In the genomic region with DNA sequence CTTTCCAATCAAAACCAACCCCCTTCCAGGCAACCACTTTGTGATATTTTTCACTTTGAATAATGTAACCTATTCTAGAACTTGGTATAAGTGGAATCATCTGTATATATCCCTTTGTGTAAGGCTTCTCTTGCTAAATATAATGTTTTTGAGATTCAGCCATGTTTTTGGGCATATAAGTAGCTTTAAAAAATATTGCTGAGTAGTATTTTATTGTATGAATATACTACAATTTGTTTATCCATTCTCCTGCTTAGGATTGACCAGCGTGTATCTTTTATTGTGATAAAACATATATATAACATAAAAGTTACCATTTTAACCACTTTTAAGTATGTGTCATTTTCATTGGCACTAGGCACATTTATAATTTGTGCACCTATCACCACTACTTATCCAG, we compare ENCODE assay signal across 3 cellular contexts.
TF ChIP-seq lines count a peak whose summit lies in the region.

No MANE protein-coding gene starts in this region.

TF ChIP-seq in HepG2, 621 proteins besides CTCF, POLR2A, EP300 and RAD21:
- TF ChIP-seq, protein P1, sequence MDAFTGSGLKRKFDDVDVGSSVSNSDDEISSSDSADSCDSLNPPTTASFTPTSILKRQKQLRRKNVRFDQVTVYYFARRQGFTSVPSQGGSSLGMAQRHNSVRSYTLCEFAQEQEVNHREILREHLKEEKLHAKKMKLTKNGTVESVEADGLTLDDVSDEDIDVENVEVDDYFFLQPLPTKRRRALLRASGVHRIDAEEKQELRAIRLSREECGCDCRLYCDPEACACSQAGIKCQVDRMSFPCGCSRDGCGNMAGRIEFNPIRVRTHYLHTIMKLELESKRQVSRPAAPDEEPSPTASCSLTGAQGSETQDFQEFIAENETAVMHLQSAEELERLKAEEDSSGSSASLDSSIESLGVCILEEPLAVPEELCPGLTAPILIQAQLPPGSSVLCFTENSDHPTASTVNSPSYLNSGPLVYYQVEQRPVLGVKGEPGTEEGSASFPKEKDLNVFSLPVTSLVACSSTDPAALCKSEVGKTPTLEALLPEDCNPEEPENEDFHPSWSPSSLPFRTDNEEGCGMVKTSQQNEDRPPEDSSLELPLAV (CRISPR knock-in tag; conservative IDR thresholded peaks at IDR 0.05; ENCODE audit: low read depth), result no peak
- TF ChIP-seq MAFF (IDR thresholded peaks at IDR 0.05; ENCODE audit: low read depth, low read length) (peak; percentile 55; the same call in 1 of the 2 replicates), MAFK (conservative IDR thresholded peaks at IDR 0.05 in 1 of 2, IDR thresholded peaks at IDR 0.05 in 1 of 2; ENCODE audit: low read length in 2 of 2) (peak; percentile 17 to 64; a peak in 2 of 4 replicates), HNRNPK (IDR thresholded peaks at IDR 0.05; ENCODE audit: low read depth, low read length, poor library complexity, severe bottlenecking) (peak; percentile 5)

TF ChIP-seq in A549, 52 proteins besides CTCF, POLR2A, EP300 and RAD21:
- TF ChIP-seq HOXA7 (CRISPR knock-in tag; IDR thresholded peaks at IDR 0.05) (no peak), ESRRA (IDR thresholded peaks at IDR 0.05; ENCODE audit: borderline replicate concordance, low read length) (no peak), MAFK (IDR thresholded peaks at IDR 0.05; ENCODE audit: partially characterized antibody) (peak; percentile 23), ZC3H11A (IDR thresholded peaks at IDR 0.05) (no peak)
- TF ChIP-seq, protein P2, sequence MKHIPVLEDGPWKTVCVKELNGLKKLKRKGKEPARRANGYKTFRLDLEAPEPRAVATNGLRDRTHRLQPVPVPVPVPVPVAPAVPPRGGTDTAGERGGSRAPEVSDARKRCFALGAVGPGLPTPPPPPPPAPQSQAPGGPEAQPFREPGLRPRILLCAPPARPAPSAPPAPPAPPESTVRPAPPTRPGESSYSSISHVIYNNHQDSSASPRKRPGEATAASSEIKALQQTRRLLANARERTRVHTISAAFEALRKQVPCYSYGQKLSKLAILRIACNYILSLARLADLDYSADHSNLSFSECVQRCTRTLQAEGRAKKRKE (CRISPR knock-in tag; IDR thresholded peaks at IDR 0.05; ENCODE audit: low read depth), result no peak

TF ChIP-seq in K562, 482 proteins besides CTCF, POLR2A, EP300 and RAD21:
- TF ChIP-seq SMARCE1 (IDR thresholded peaks at IDR 0.05) (no peak), ZNF316 (IDR thresholded peaks at IDR 0.05) (peak; percentile 57; the same call in 1 of the 2 replicates)
- TF ChIP-seq, protein P3, sequence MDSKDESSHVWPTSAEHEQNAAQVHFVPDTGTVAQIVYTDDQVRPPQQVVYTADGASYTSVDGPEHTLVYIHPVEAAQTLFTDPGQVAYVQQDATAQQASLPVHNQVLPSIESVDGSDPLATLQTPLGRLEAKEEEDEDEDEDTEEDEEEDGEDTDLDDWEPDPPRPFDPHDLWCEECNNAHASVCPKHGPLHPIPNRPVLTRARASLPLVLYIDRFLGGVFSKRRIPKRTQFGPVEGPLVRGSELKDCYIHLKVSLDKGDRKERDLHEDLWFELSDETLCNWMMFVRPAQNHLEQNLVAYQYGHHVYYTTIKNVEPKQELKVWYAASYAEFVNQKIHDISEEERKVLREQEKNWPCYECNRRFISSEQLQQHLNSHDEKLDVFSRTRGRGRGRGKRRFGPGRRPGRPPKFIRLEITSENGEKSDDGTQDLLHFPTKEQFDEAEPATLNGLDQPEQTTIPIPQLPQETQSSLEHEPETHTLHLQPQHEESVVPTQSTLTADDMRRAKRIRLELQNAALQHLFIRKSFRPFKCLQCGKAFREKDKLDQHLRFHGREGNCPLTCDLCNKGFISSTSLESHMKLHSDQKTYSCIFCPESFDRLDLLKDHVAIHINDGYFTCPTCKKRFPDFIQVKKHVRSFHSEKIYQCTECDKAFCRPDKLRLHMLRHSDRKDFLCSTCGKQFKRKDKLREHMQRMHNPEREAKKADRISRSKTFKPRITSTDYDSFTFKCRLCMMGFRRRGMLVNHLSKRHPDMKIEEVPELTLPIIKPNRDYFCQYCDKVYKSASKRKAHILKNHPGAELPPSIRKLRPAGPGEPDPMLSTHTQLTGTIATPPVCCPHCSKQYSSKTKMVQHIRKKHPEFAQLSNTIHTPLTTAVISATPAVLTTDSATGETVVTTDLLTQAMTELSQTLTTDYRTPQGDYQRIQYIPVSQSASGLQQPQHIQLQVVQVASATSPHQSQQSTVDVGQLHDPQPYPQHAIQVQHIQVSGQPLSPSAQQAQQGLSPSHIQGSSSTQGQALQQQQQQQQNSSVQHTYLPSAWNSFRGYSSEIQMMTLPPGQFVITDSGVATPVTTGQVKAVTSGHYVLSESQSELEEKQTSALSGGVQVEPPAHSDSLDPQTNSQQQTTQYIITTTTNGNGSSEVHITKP (IDR thresholded peaks at IDR 0.05; ENCODE audit: partially characterized antibody), result no peak
- TF ChIP-seq, protein P4, sequence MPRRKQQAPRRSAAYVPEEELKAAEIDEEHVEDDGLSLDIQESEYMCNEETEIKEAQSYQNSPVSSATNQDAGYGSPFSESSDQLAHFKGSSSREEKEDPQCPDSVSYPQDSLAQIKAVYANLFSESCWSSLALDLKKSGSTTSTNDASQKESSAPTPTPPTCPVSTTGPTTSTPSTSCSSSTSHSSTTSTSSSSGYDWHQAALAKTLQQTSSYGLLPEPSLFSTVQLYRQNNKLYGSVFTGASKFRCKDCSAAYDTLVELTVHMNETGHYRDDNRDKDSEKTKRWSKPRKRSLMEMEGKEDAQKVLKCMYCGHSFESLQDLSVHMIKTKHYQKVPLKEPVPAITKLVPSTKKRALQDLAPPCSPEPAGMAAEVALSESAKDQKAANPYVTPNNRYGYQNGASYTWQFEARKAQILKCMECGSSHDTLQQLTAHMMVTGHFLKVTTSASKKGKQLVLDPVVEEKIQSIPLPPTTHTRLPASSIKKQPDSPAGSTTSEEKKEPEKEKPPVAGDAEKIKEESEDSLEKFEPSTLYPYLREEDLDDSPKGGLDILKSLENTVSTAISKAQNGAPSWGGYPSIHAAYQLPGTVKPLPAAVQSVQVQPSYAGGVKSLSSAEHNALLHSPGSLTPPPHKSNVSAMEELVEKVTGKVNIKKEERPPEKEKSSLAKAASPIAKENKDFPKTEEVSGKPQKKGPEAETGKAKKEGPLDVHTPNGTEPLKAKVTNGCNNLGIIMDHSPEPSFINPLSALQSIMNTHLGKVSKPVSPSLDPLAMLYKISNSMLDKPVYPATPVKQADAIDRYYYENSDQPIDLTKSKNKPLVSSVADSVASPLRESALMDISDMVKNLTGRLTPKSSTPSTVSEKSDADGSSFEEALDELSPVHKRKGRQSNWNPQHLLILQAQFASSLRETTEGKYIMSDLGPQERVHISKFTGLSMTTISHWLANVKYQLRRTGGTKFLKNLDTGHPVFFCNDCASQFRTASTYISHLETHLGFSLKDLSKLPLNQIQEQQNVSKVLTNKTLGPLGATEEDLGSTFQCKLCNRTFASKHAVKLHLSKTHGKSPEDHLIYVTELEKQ (CRISPR knock-in tag; IDR thresholded peaks at IDR 0.05), result no peak
